ENCODE assay signal across 2 cellular contexts in genomic region chr9:36175209-36175608, GRCh38. TPM values are rescaled to one million over a fixed set of nuclear protein-coding genes. Genes with fewer than 3 reads are reported as not detected.
"Had no signal": no experiment of that assay in that cellular context is flagged by ENCODE, and none has a peak within 500 bp of the region (broad histone marks: within the 10 kb centered on the region; RNA-seq: fewer than 3 reads in every experiment).

No MANE protein-coding gene starts in this region.

RNA-seq across cellular contexts. Expression of gene CCIN, which starts 6.0 kb away (rescaled TPM):
- total RNA-seq: MCF 10A, NCI-H460 had no signal
